1 cellular context compared by ENCODE assay signal in genomic region chr1:173867753-173868265, GRCh38.
TF ChIP-seq lines count a peak whose summit lies in the region.

Gene GAS5, minus strand, starts transcription at chr1:173867989.

TF ChIP-seq in K562, 482 proteins besides CTCF, POLR2A, EP300 and RAD21 (continued from another document and continues in another):
- TF ChIP-seq ZBTB33 (CRISPR knock-in tag; IDR thresholded peaks at IDR 0.05): peak; percentile 49; the same call in 1 of the 2 replicates
- TF ChIP-seq ZNF395 (CRISPR knock-in tag; IDR thresholded peaks at IDR 0.05): no peak
- TF ChIP-seq EZH2 (IDR thresholded peaks at IDR 0.05; ENCODE audit: borderline replicate concordance, low read depth, low read length): no peak
- no peak for TF ChIP-seq ZNF354B (CRISPR knock-in tag; IDR thresholded peaks at IDR 0.05)
- no peak for TF ChIP-seq KAT2B (IDR thresholded peaks at IDR 0.05; ENCODE audit: low read depth, low read length)
- no peak; the same call in 1 of the 2 replicates for TF ChIP-seq ATF1 (CRISPR knock-in tag; IDR thresholded peaks at IDR 0.05)
- TF ChIP-seq ATF1 (tag; IDR thresholded peaks at IDR 0.05): peak; percentile 100
- peak; percentile 87; the same call in 1 of the 2 replicates for TF ChIP-seq XRCC5 (IDR thresholded peaks at IDR 0.05; ENCODE audit: low read depth, low read length)
- TF ChIP-seq GABPB2 (CRISPR knock-in tag; conservative IDR thresholded peaks at IDR 0.05): no peak
- peak; percentile 23; the same call in 1 of the 2 replicates for TF ChIP-seq ZNF41 (CRISPR knock-in tag; conservative IDR thresholded peaks at IDR 0.05)
- TF ChIP-seq RHOXF2B (CRISPR knock-in tag; conservative IDR thresholded peaks at IDR 0.05): peak; percentile 63; the same call in 1 of the 2 replicates
- TF ChIP-seq POLR3G (IDR thresholded peaks at IDR 0.05; ENCODE audit: extremely low read depth, insufficient read length, insufficient replicate concordance): no peak
- no peak for TF ChIP-seq ZNF699 (CRISPR knock-in tag; IDR thresholded peaks at IDR 0.05; ENCODE audit: insufficient replicate concordance)
- TF ChIP-seq POLR2H (tag; IDR thresholded peaks at IDR 0.05; ENCODE audit: low read depth): peak; percentile 99
- TF ChIP-seq, protein P1, sequence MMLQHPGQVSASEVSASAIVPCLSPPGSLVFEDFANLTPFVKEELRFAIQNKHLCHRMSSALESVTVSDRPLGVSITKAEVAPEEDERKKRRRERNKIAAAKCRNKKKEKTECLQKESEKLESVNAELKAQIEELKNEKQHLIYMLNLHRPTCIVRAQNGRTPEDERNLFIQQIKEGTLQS (IDR thresholded peaks at IDR 0.05): peak; percentile 100
- TF ChIP-seq, protein P1 (CRISPR knock-in tag; conservative IDR thresholded peaks at IDR 0.05): peak; percentile 95
- TF ChIP-seq MTA3 (IDR thresholded peaks at IDR 0.05; ENCODE audit: borderline replicate concordance): peak; percentile 98
- peak; percentile 90; the same call in 1 of the 2 replicates for TF ChIP-seq DNMT1 (IDR thresholded peaks at IDR 0.05)
- TF ChIP-seq, protein P2, sequence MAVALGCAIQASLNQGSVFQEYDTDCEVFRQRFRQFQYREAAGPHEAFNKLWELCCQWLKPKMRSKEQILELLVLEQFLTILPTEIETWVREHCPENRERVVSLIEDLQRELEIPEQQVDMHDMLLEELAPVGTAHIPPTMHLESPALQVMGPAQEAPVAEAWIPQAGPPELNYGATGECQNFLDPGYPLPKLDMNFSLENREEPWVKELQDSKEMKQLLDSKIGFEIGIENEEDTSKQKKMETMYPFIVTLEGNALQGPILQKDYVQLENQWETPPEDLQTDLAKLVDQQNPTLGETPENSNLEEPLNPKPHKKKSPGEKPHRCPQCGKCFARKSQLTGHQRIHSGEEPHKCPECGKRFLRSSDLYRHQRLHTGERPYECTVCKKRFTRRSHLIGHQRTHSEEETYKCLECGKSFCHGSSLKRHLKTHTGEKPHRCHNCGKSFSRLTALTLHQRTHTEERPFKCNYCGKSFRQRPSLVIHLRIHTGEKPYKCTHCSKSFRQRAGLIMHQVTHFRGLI (CRISPR knock-in tag; IDR thresholded peaks at IDR 0.05): no peak
- TF ChIP-seq PKNOX1 (IDR thresholded peaks at IDR 0.05): peak; percentile 87
- TF ChIP-seq TAF7 (tag; IDR thresholded peaks at IDR 0.05): peak; percentile 100
- TF ChIP-seq ZNF785 (CRISPR knock-in tag; IDR thresholded peaks at IDR 0.05): no peak
- TF ChIP-seq PHB2 (IDR thresholded peaks at IDR 0.05; ENCODE audit: low read depth): no peak
- TF ChIP-seq CHD1 (IDR thresholded peaks at IDR 0.05; ENCODE audit: low read length): no peak
- TF ChIP-seq POLR2G (IDR thresholded peaks at IDR 0.05; ENCODE audit: low read depth, low read length): peak; percentile 86
- TF ChIP-seq ZNF707 (CRISPR knock-in tag; conservative IDR thresholded peaks at IDR 0.05): no peak
- TF ChIP-seq RBM39 (optimal IDR thresholded peaks at IDR 0.05; ENCODE audit: low read depth, low read length): peak; percentile 98
- TF ChIP-seq ZEB2 (IDR thresholded peaks at IDR 0.05): no peak
- TF ChIP-seq, protein P3, sequence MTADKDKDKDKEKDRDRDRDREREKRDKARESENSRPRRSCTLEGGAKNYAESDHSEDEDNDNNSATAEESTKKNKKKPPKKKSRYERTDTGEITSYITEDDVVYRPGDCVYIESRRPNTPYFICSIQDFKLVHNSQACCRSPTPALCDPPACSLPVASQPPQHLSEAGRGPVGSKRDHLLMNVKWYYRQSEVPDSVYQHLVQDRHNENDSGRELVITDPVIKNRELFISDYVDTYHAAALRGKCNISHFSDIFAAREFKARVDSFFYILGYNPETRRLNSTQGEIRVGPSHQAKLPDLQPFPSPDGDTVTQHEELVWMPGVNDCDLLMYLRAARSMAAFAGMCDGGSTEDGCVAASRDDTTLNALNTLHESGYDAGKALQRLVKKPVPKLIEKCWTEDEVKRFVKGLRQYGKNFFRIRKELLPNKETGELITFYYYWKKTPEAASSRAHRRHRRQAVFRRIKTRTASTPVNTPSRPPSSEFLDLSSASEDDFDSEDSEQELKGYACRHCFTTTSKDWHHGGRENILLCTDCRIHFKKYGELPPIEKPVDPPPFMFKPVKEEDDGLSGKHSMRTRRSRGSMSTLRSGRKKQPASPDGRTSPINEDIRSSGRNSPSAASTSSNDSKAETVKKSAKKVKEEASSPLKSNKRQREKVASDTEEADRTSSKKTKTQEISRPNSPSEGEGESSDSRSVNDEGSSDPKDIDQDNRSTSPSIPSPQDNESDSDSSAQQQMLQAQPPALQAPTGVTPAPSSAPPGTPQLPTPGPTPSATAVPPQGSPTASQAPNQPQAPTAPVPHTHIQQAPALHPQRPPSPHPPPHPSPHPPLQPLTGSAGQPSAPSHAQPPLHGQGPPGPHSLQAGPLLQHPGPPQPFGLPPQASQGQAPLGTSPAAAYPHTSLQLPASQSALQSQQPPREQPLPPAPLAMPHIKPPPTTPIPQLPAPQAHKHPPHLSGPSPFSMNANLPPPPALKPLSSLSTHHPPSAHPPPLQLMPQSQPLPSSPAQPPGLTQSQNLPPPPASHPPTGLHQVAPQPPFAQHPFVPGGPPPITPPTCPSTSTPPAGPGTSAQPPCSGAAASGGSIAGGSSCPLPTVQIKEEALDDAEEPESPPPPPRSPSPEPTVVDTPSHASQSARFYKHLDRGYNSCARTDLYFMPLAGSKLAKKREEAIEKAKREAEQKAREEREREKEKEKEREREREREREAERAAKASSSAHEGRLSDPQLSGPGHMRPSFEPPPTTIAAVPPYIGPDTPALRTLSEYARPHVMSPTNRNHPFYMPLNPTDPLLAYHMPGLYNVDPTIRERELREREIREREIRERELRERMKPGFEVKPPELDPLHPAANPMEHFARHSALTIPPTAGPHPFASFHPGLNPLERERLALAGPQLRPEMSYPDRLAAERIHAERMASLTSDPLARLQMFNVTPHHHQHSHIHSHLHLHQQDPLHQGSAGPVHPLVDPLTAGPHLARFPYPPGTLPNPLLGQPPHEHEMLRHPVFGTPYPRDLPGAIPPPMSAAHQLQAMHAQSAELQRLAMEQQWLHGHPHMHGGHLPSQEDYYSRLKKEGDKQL (CRISPR knock-in tag; IDR thresholded peaks at IDR 0.05; ENCODE audit: borderline replicate concordance): no peak
- TF ChIP-seq, protein P4, sequence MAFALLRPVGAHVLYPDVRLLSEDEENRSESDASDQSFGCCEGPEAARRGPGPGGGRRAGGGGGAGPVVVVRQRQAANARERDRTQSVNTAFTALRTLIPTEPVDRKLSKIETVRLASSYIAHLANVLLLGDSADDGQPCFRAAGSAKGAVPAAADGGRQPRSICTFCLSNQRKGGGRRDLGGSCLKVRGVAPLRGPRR (CRISPR knock-in tag; IDR thresholded peaks at IDR 0.05): no peak
- no peak for TF ChIP-seq GTF3C2 (IDR thresholded peaks at IDR 0.05; ENCODE audit: borderline replicate concordance, extremely low read depth, insufficient read length)
- peak; percentile 32; the same call in 1 of the 2 replicates for TF ChIP-seq ZNF75A (CRISPR knock-in tag; IDR thresholded peaks at IDR 0.05)
- TF ChIP-seq NFE2L1 (tag; IDR thresholded peaks at IDR 0.05; ENCODE audit: borderline replicate concordance, low read depth): no peak
- TF ChIP-seq, protein P5, sequence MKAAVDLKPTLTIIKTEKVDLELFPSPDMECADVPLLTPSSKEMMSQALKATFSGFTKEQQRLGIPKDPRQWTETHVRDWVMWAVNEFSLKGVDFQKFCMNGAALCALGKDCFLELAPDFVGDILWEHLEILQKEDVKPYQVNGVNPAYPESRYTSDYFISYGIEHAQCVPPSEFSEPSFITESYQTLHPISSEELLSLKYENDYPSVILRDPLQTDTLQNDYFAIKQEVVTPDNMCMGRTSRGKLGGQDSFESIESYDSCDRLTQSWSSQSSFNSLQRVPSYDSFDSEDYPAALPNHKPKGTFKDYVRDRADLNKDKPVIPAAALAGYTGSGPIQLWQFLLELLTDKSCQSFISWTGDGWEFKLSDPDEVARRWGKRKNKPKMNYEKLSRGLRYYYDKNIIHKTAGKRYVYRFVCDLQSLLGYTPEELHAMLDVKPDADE (conservative IDR thresholded peaks at IDR 0.05; ENCODE audit: control insufficient read depth, low read depth, low read length): peak; percentile 83
- TF ChIP-seq ZFP36 (IDR thresholded peaks at IDR 0.05; ENCODE audit: low read depth, low read length, partially characterized antibody): no peak
- TF ChIP-seq, protein P6, sequence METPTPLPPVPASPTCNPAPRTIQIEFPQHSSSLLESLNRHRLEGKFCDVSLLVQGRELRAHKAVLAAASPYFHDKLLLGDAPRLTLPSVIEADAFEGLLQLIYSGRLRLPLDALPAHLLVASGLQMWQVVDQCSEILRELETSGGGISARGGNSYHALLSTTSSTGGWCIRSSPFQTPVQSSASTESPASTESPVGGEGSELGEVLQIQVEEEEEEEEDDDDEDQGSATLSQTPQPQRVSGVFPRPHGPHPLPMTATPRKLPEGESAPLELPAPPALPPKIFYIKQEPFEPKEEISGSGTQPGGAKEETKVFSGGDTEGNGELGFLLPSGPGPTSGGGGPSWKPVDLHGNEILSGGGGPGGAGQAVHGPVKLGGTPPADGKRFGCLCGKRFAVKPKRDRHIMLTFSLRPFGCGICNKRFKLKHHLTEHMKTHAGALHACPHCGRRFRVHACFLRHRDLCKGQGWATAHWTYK (CRISPR knock-in tag; IDR thresholded peaks at IDR 0.05): peak; percentile 89
- TF ChIP-seq, protein P7, sequence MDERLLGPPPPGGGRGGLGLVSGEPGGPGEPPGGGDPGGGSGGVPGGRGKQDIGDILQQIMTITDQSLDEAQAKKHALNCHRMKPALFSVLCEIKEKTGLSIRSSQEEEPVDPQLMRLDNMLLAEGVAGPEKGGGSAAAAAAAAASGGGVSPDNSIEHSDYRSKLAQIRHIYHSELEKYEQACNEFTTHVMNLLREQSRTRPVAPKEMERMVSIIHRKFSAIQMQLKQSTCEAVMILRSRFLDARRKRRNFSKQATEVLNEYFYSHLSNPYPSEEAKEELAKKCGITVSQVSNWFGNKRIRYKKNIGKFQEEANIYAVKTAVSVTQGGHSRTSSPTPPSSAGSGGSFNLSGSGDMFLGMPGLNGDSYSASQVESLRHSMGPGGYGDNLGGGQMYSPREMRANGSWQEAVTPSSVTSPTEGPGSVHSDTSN (CRISPR knock-in tag; IDR thresholded peaks at IDR 0.05; ENCODE audit: low read depth): no peak
- TF ChIP-seq, protein P7 (tag; conservative IDR thresholded peaks at IDR 0.05; ENCODE audit: low read depth): no peak
- TF ChIP-seq NONO (IDR thresholded peaks at IDR 0.05; ENCODE audit: low read depth in 2 of 2, low read length in 1 of 2): peak; percentile 39 to 92; a peak in 3 of 4 replicates
- TF ChIP-seq SP1 (CRISPR knock-in tag; IDR thresholded peaks at IDR 0.05): peak; percentile 97
